In genomic region chr7:77757589-77757988, GRCh38 we compare ENCODE assay signal across 9 cellular contexts. TPM values are rescaled to one million over a fixed set of nuclear protein-coding genes. Genes with fewer than 3 reads are reported as not detected.
DNase-seq lines count a peak whose midpoint lies in the region; ATAC-seq, FAIRE-seq and TF ChIP-seq lines count a peak whose summit lies in the region.
"Had no signal": no experiment of that assay in that cellular context is flagged by ENCODE, and none has a peak within 500 bp of the region (broad histone marks: within the 10 kb centered on the region; RNA-seq: fewer than 3 reads in every experiment).

No MANE protein-coding gene starts in this region.

- no peak for TF ChIP-seq RAD21 in GM12878 (IDR thresholded peaks at IDR 0.05; ENCODE audit: insufficient read depth, low read depth, low read length)

- SMC1A ChIA-PET in GM12878 (lab: Charles Lee; ENCODE audit: uncharacterized antibody, unreplicated experiment): interaction anchor here (0.7 to 4.0 kb wide), 11 partner anchors 8 to 105 kb away, joined by 4 to 56 read pairs (median 6); partner anchors contain the start of gene RSBN1L

- no peaks in the 10 kb centered on the region; a peak in 1 of 4 replicates for H3K36me3 ChIP-seq in GM12878 (ENCODE audit: control insufficient read depth in 2 of 2, insufficient read depth in 2 of 2, low read length in 1 of 2)

- no peak overlapping the region for H3K4me2 ChIP-seq in GM12878 (ENCODE audit: control insufficient read depth, insufficient read depth)
- H3K4me2 ChIP-seq: PC-9 had no signal

- intact Hi-C loops in GM12878 (cut with micrococcal nuclease; ENCODE audit: unreplicated experiment): loop anchor here (5.0 kb wide), 1 partner anchor 85 kb away; no protein-coding TSS in a partner anchor

- H3K4me3 ChIP-seq in GM12878: no peak overlapping the region
- H3K4me3 ChIP-seq: PC-9 had no signal

- POLR2A ChIA-PET in GM12878 (lab: Charles Lee) (interaction anchor here (0.7 to 0.9 kb wide), 3 partner anchors 62 to 97 kb away, joined by 3 to 9 read pairs (median 3); partner anchors contain the start of gene RSBN1L), RWPE1 (lab: Yijun Ruan, JAX; ENCODE audit: low non-redundant PET) (no interaction called here)

- H3K4me1 ChIP-seq in GM12878 (ENCODE audit: control insufficient read depth, insufficient read depth, low read length): peaks cover 3% of the 10 kb centered on the region; the same call in 1 of the 2 replicates

- no peak overlapping the region for H3K9ac ChIP-seq in GM12878 (ENCODE audit: control insufficient read depth, insufficient read depth, low read length)

- no peaks in the 10 kb centered on the region for H3K9me3 ChIP-seq in GM12878 (replicated peaks; ENCODE audit: control insufficient read depth, insufficient read depth, low read length)

- BruUV-seq in GM12878 (replicated peaks; lab: Mats Ljungman, UMichigan): no TSS peak

- TF ChIP-seq EP300 in GM12878 (IDR thresholded peaks at IDR 0.05; ENCODE audit: borderline replicate concordance in 1 of 2, control insufficient read depth in 1 of 2, low read depth in 2 of 2, low read length in 2 of 2): no peak

- H3K27me3 ChIP-seq in GM12878 (replicated peaks in 1 of 2; ENCODE audit: control insufficient read depth in 2 of 2, insufficient read depth in 2 of 2, low read length in 1 of 2): no peaks in the 10 kb centered on the region

- H3K27ac ChIP-seq in GM12878 (ENCODE audit: control insufficient read depth, insufficient read depth) (no peak overlapping the region), RWPE1 (no peak overlapping the region)
- H3K27ac ChIP-seq: PC-9 had no signal

- ATAC-seq in GM19397 (IDR thresholded peaks at IDR 0.05; ENCODE audit: unreplicated experiment) (peak; percentile 89), HG03045 (IDR thresholded peaks at IDR 0.05; ENCODE audit: unreplicated experiment) (peak; percentile 88), GM12878 (peak; percentile 91)

- RAD21 ChIA-PET in GM12878 (lab: Charles Lee; ENCODE audit: unreplicated experiment): interaction anchor here (1.1 to 2.5 kb wide), 11 partner anchors 56 to 388 kb away, joined by 3 to 32 read pairs (median 4); partner anchors contain the start of gene RSBN1L

- CTCF ChIA-PET in GM12878 (lab: Yijun Ruan, JAX) (interaction anchor here (0.7 to 9.8 kb wide), 9 partner anchors 23 to 144 kb away, joined by 3 to 218 read pairs (median 4); no protein-coding TSS in a partner anchor), RWPE1 (lab: Yijun Ruan, JAX) (interaction anchor here (0.6 to 1.2 kb wide), 3 partner anchors 26 to 106 kb away, joined by 3 to 5 read pairs (median 5); no protein-coding TSS in a partner anchor)

- peaks cover 32% of the 10 kb centered on the region for H3K79me2 ChIP-seq in GM12878 (ENCODE audit: control insufficient read depth, insufficient read depth, low read length)

- DNase-seq in GM13976 (ENCODE audit: low spot score): peak; percentile 43
- peak; percentile 53 for DNase-seq in GM12878 (ENCODE audit: low read depth, low spot score)
- DNase-seq in activated CD8-positive, alpha-beta memory T cell treated with anti-CD3 and anti-CD28 coated beads, Interleukin-2, amount 50 U/mL, for 48 hours: no peak
- no peak for DNase-seq in activated CD8-positive, alpha-beta memory T cell treated with anti-CD3 and anti-CD28 coated beads, Interleukin-2, amount 50 U/mL, for 4 hours
- no peak for DNase-seq in iPS-NIHi7 (ENCODE audit: extremely low spot score)
- DNase-seq in RWPE1 (ENCODE audit: low spot score): no peak
- DNase-seq: PC-9 had no signal

- WGBS in GM12878 (ENCODE audit: insufficient coverage, insufficient replicate concordance, low lambda C conversion rate, missing lambda C conversion rate): 30% methylated on average over 1 of the region's 1 CpG

- no peak overlapping the region for H2AFZ ChIP-seq in GM12878 (ENCODE audit: control insufficient read depth, low read depth, low read length)
- H2AFZ ChIP-seq: PC-9 had no signal

- H4K20me1 ChIP-seq in GM12878 (ENCODE audit: control insufficient read depth, insufficient read depth): no peaks in the 10 kb centered on the region

- in situ Hi-C loops in GM13976 (cut with MboI; ENCODE audit: low sequenced_read_pairs, unreplicated experiment) (loop anchor here (5.0 kb wide), 1 partner anchor 100 kb away; no protein-coding TSS in a partner anchor), GM12878 (cut with MboI) (no loop called here)

- peak; percentile 72 for FAIRE-seq in GM12878 (lab: Jason Lieb, UNC)

- TF ChIP-seq POLR2A in GM12878 (IDR thresholded peaks at IDR 0.05; ENCODE audit: low read depth, low read length): no peak

- TF ChIP-seq CTCF in GM13976 (IDR thresholded peaks at IDR 0.05; ENCODE audit: borderline replicate concordance, control extremely low read depth, extremely low read depth, insufficient read depth, missing control alignments): no peak
- no peak for TF ChIP-seq CTCF in GM12878 (IDR thresholded peaks at IDR 0.05 in 2 of 3, conservative IDR thresholded peaks at IDR 0.05 in 1 of 3; ENCODE audit: control insufficient read depth in 2 of 3, extremely low read depth in 1 of 3, insufficient read depth in 1 of 3, low read depth in 3 of 3, low read length in 3 of 3)
- TF ChIP-seq CTCF in RWPE1 (conservative IDR thresholded peaks at IDR 0.05; ENCODE audit: low read depth): no peak

TF ChIP-seq in GM12878, 131 proteins besides CTCF, POLR2A, EP300 and RAD21:
- peak; percentile 44; the same call in 1 of the 2 replicates for TF ChIP-seq ATF7 (IDR thresholded peaks at IDR 0.05; ENCODE audit: low read depth)
- peak; percentile 72 for TF ChIP-seq RUNX3 (IDR thresholded peaks at IDR 0.05; ENCODE audit: low read length)
- TF ChIP-seq SRF (IDR thresholded peaks at IDR 0.05; ENCODE audit: low read depth in 2 of 2, low read length in 2 of 2): no peak
- peak; percentile 90; the same call in 2 of the 3 replicates for TF ChIP-seq POU2F2 (IDR thresholded peaks at IDR 0.05; ENCODE audit: borderline replicate concordance, low read depth, low read length)
- TF ChIP-seq PKNOX1 (IDR thresholded peaks at IDR 0.05): peak; percentile 92
- TF ChIP-seq RAD51 (IDR thresholded peaks at IDR 0.05): peak; percentile 68
- TF ChIP-seq BRCA1 (IDR thresholded peaks at IDR 0.05; ENCODE audit: low read depth, low read length): no peak
- TF ChIP-seq PBX3 (IDR thresholded peaks at IDR 0.05; ENCODE audit: insufficient replicate concordance, low read depth, low read length): peak; percentile 58

RNA-seq across cellular contexts. Expression of gene TMEM60, which starts 40.6 kb away (rescaled TPM):
- total RNA-seq in GM12878 (2013; cell fraction: nucleolus; rRNA removed): 7.0 and 7.6 TPM in 2 replicates
- total RNA-seq in GM12878 (2014; rRNA removed): 15.5 and 21.0 TPM in 2 replicates
- total RNA-seq in GM12878 (2014; rRNA removed; fragmentation: Illumina TruSeq; extraction: Trizol): 20.1 and 21.3 TPM in 2 replicates
- total RNA-seq in GM12878 (2021): 12.8 and 13.2 TPM in 2 replicates
- 10.9 TPM for polyA plus RNA-seq in GM12878 (2011; ENCODE audit: low read depth)
- polyA plus RNA-seq in GM12878 (2011; rRNA removed): 36.3 and 48.0 TPM in 2 replicates
- 12.2 and 14.0 TPM in 2 replicates for polyA plus RNA-seq in GM12878 (2011; cell fraction: cytosol; rRNA removed)
- polyA plus RNA-seq in GM12878 (2011; cell fraction: nucleus; rRNA removed): 9.8 and 12.7 TPM in 2 replicates
- polyA plus RNA-seq in GM12878 (2012): 17.0 and 20.6 TPM in 2 replicates
- 20.9 and 24.3 TPM in 2 replicates for polyA plus RNA-seq in GM12878 (2014; fragmentation: Illumina TruSeq; extraction: Trizol)
- 10 to 100 TPM; 75.6 to 94.2 TPM for polyA plus RNA-seq in GM12878 (2014; fragmentation: Nextera tagmentation; extraction: Ambion mirVana)
- polyA plus RNA-seq in GM12878 (2014; rRNA removed): 18.8 and 25.7 TPM in 2 replicates
- polyA plus RNA-seq in GM12878 (2016; fragmentation: Nextera tagmentation; extraction: Ambion mirVana): 10 to 100 TPM; 34.8 to 36.0 TPM
- polyA minus RNA-seq in GM12878 (2011; rRNA and poly(A)+ RNA removed): 11.5 and 11.6 TPM in 2 replicates
- 3.1 and 6.0 TPM in 2 replicates for polyA minus RNA-seq in GM12878 (2011; cell fraction: cytosol; rRNA and poly(A)+ RNA removed)
- 3.4 and 4.4 TPM in 2 replicates for polyA minus RNA-seq in GM12878 (2011; cell fraction: nucleus; rRNA and poly(A)+ RNA removed)

RNA-seq across cellular contexts. Expression of gene PHTF2, which starts 41.0 kb away (rescaled TPM):
- total RNA-seq in GM12878 (2013; cell fraction: nucleolus; rRNA removed): 98.2 and 101 TPM in 2 replicates
- 29.2 and 35.3 TPM in 2 replicates for total RNA-seq in GM12878 (2014; rRNA removed)
- 35.1 and 35.7 TPM in 2 replicates for total RNA-seq in GM12878 (2014; rRNA removed; fragmentation: Illumina TruSeq; extraction: Trizol)
- total RNA-seq in GM12878 (2021): 30.4 and 33.6 TPM in 2 replicates
- 9.0 TPM for polyA plus RNA-seq in GM12878 (2011; ENCODE audit: low read depth)
- 41.8 and 69.0 TPM in 2 replicates for polyA plus RNA-seq in GM12878 (2011; rRNA removed)
- 12.3 and 15.8 TPM in 2 replicates for polyA plus RNA-seq in GM12878 (2011; cell fraction: cytosol; rRNA removed)
- polyA plus RNA-seq in GM12878 (2011; cell fraction: nucleus; rRNA removed): 32.1 and 34.3 TPM in 2 replicates
- polyA plus RNA-seq in GM12878 (2012): 17.4 and 21.1 TPM in 2 replicates
- polyA plus RNA-seq in GM12878 (2014; fragmentation: Illumina TruSeq; extraction: Trizol): 40.3 and 50.4 TPM in 2 replicates
- polyA plus RNA-seq in GM12878 (2014; fragmentation: Nextera tagmentation; extraction: Ambion mirVana): 10 to 100 TPM; 12.9 to 14.1 TPM
- polyA plus RNA-seq in GM12878 (2014; rRNA removed): 22.0 and 23.8 TPM in 2 replicates
- polyA plus RNA-seq in GM12878 (2016; fragmentation: Nextera tagmentation; extraction: Ambion mirVana): 10 to 100 TPM; 21.0 to 24.7 TPM
- 32.5 and 41.2 TPM in 2 replicates for polyA minus RNA-seq in GM12878 (2011; rRNA and poly(A)+ RNA removed)
- 12.6 and 13.6 TPM in 2 replicates for polyA minus RNA-seq in GM12878 (2011; cell fraction: cytosol; rRNA and poly(A)+ RNA removed)
- 29.0 and 31.5 TPM in 2 replicates for polyA minus RNA-seq in GM12878 (2011; cell fraction: nucleus; rRNA and poly(A)+ RNA removed)

Comparison
In these comparisons a context has a peak if more than half of its experiments do, and no peak if none do; other contexts are left out.
1. DNase-seq: peak in GM13976 (single experiment) and GM12878 (single experiment); none in activated CD8-positive, alpha-beta memory T cell treated with anti-CD3 and anti-CD28 coated beads, Interleukin-2, amount 50 U/mL, for 48 hours (single experiment), activated CD8-positive, alpha-beta memory T cell treated with anti-CD3 and anti-CD28 coated beads, Interleukin-2, amount 50 U/mL, for 4 hours (single experiment), iPS-NIHi7 (single experiment) and RWPE1 (single experiment).
2. Peak in every context shown above with its lines, with median percentiles within 50 percentile points of each other: ATAC-seq.